19 cellular contexts compared by ENCODE assay signal in genomic region chr9:134029248-134030226, GRCh38.
"Had no signal": no experiment of that assay in that cellular context is flagged by ENCODE, and none has a peak within 500 bp of the region (broad histone marks: within the 10 kb centered on the region; RNA-seq: fewer than 3 reads in every experiment).

No MANE protein-coding gene starts in this region.

- H3K27ac Mint-ChIP-seq: activated naive CD4-positive, alpha-beta T cell treated with anti-CD3 and anti-CD28 coated beads, Interleukin-2, amount 50 U/mL, for 72 hours; activated T-helper 17 cell treated with anti-CD3 and anti-CD28 coated beads, Interleukin-2, amount 50 U/mL, for 72 hours; dendritic cell treated with granulocyte-macrophage colony-stimulating factor and Interleukin-4, amounts not matched to agents 40 ng/mL and 50 ng/mL, for 4 days; effector memory CD8-positive, alpha-beta T cell; stimulated activated effector memory CD8-positive, alpha-beta T cell treated with anti-CD3 and anti-CD28 coated beads, Interleukin-12 subunit alpha, Interleukin-12 subunit beta, amount 100 ng/mL, for 72 hours; T-helper 1 cell treated with Interleukin-12 subunit alpha and Interleukin-12 subunit beta and Interleukin-4 antibody, amounts not matched to agents 30 μg/mL and 1 μg/mL, for 36 hours had no signal

- ATAC-seq: activated naive CD4-positive, alpha-beta T cell treated with anti-CD3 and anti-CD28 coated beads, Interleukin-2, amount 50 U/mL, for 72 hours; activated T-helper 17 cell treated with anti-CD3 and anti-CD28 coated beads, Interleukin-2, amount 50 U/mL, for 72 hours; body of pancreas; effector memory CD8-positive, alpha-beta T cell; pancreas; stimulated activated effector memory CD8-positive, alpha-beta T cell treated with anti-CD3 and anti-CD28 coated beads, Interleukin-12 subunit alpha, Interleukin-12 subunit beta, amount 100 ng/mL, for 72 hours had no signal

- DNase-seq: activated CD4-positive, alpha-beta T cell treated with anti-CD3 and anti-CD28 coated beads, Interleukin-2, amount 50 U/mL, for 1 hour; activated CD4-positive, CD25-positive, alpha-beta regulatory T cell; activated T-cell treated with anti-CD3 and anti-CD28 coated beads for 4 hours; amniotic stem cell; body of pancreas; effector memory CD8-positive, alpha-beta T cell; erythroblast; kidney glomerular epithelial cell; retina; small intestine; transverse colon had no signal

- H3K9me3 Mint-ChIP-seq: activated naive CD4-positive, alpha-beta T cell treated with anti-CD3 and anti-CD28 coated beads, Interleukin-2, amount 50 U/mL, for 72 hours; activated T-helper 17 cell treated with anti-CD3 and anti-CD28 coated beads, Interleukin-2, amount 50 U/mL, for 72 hours; dendritic cell treated with granulocyte-macrophage colony-stimulating factor and Interleukin-4, amounts not matched to agents 40 ng/mL and 50 ng/mL, for 4 days; effector memory CD8-positive, alpha-beta T cell; neural crest cell; stimulated activated effector memory CD8-positive, alpha-beta T cell treated with anti-CD3 and anti-CD28 coated beads, Interleukin-12 subunit alpha, Interleukin-12 subunit beta, amount 100 ng/mL, for 72 hours; T-helper 1 cell treated with Interleukin-12 subunit alpha and Interleukin-12 subunit beta and Interleukin-4 antibody, amounts not matched to agents 30 μg/mL and 1 μg/mL, for 36 hours had no signal

- H3K27ac ChIP-seq: body of pancreas, hepatocyte, pancreas, transverse colon had no signal

- H3K27me3 Mint-ChIP-seq: activated T-helper 17 cell treated with anti-CD3 and anti-CD28 coated beads, Interleukin-2, amount 50 U/mL, for 72 hours; dendritic cell treated with granulocyte-macrophage colony-stimulating factor and Interleukin-4, amounts not matched to agents 40 ng/mL and 50 ng/mL, for 4 days; effector memory CD8-positive, alpha-beta T cell had no signal

- H3K4me3 ChIP-seq: body of pancreas, hepatocyte, pancreas, transverse colon had no signal

- H3K9me3 ChIP-seq: body of pancreas, pancreas, transverse colon had no signal

- H3K27me3 ChIP-seq: body of pancreas, hepatocyte, pancreas, transverse colon had no signal

- H3K4me3 Mint-ChIP-seq: activated T-helper 17 cell treated with anti-CD3 and anti-CD28 coated beads, Interleukin-2, amount 50 U/mL, for 72 hours; dendritic cell treated with granulocyte-macrophage colony-stimulating factor and Interleukin-4, amounts not matched to agents 40 ng/mL and 50 ng/mL, for 4 days; stimulated activated effector memory CD8-positive, alpha-beta T cell treated with anti-CD3 and anti-CD28 coated beads, Interleukin-12 subunit alpha, Interleukin-12 subunit beta, amount 100 ng/mL, for 72 hours; T-helper 1 cell treated with Interleukin-12 subunit alpha and Interleukin-12 subunit beta and Interleukin-4 antibody, amounts not matched to agents 30 μg/mL and 1 μg/mL, for 36 hours had no signal
